Comparison of ENCODE assay signal across 1 cellular context in genomic region chr22:42056757-42057511, GRCh38.
A peak's percentile ranks its signal among the peaks of the same experiment; 100 is the strongest.
TF ChIP-seq lines count a peak whose summit lies in the region.

No MANE protein-coding gene starts in this region.

TF ChIP-seq in K562, 482 proteins besides CTCF, POLR2A, EP300 and RAD21:
- TF ChIP-seq CBX5 (IDR thresholded peaks at IDR 0.05; ENCODE audit: borderline replicate concordance, low read depth) (peak; percentile 70; the same call in 1 of the 2 replicates), ZEB2 (IDR thresholded peaks at IDR 0.05) (0 out of 2 replicates have a peak, but pooled peaks have one; percentile 14), TSHZ1 (CRISPR knock-in tag; IDR thresholded peaks at IDR 0.05) (no peak), TRIM28 (IDR thresholded peaks at IDR 0.05) (peak; percentile 91), ZNF280A (IDR thresholded peaks at IDR 0.05; ENCODE audit: low read depth, partially characterized antibody) (peak; percentile 58)
TF ChIP-seq in K562: peak in this region for 4.
